ENCODE assay signal across 7 cellular contexts in genomic region chr17:21770466-21771448, GRCh38.
DNase-seq lines count a peak whose midpoint lies in the region; ATAC-seq, FAIRE-seq and TF ChIP-seq lines count a peak whose summit lies in the region.
"Not testable (repeated sequence)": the region's sequence is repeated elsewhere in the genome, so short reads cannot be mapped to it uniquely, and the experiment has no call there.

No MANE protein-coding gene starts in this region.

- H3K4me1 Mint-ChIP-seq in activated CD8-positive, alpha-beta T cell treated with anti-CD3 and anti-CD28 coated beads for 36 hours (ENCODE audit: low read depth), result not testable (repeated sequence)

- not testable (repeated sequence) for H3K36me3 ChIP-seq in HEK293 (ENCODE audit: control insufficient read depth in 2 of 2, insufficient read depth in 1 of 2, low read length in 2 of 2); esophagus muscularis mucosa; pancreas

- H3K27ac Mint-ChIP-seq in activated CD8-positive, alpha-beta T cell treated with anti-CD3 and anti-CD28 coated beads for 36 hours, result not testable (repeated sequence)

- not testable (repeated sequence) for DNase-seq in activated CD8-positive, alpha-beta T cell treated with anti-CD3 and anti-CD28 coated beads for 36 hours; left lobe of liver (ENCODE audit: low spot score)
- peak; percentile 10 for DNase-seq in esophagus muscularis mucosa (ENCODE audit: extremely low spot score)
- peak in 1 of 6 donors; percentile 17 for DNase-seq in pancreas

- not testable (repeated sequence) for H3K27me3 Mint-ChIP-seq in activated CD8-positive, alpha-beta T cell treated with anti-CD3 and anti-CD28 coated beads for 36 hours

- TF ChIP-seq EP300 in esophagus muscularis mucosa (IDR thresholded peaks at IDR 0.05), result not testable (repeated sequence)

- not testable (repeated sequence) for H3K36me3 Mint-ChIP-seq in activated CD8-positive, alpha-beta T cell treated with anti-CD3 and anti-CD28 coated beads for 36 hours (ENCODE audit: low read depth)

- intact Hi-C loops in activated CD8-positive, alpha-beta T cell treated with anti-CD3 and anti-CD28 coated beads for 36 hours (cut with micrococcal nuclease); esophagus muscularis mucosa (cut with DNase I); pancreas (cut with DNase I): not testable (repeated sequence)

- not testable (repeated sequence) for FAIRE-seq in pancreas (lab: Jason Lieb, UNC)

- not testable (repeated sequence) for H3K4me3 ChIP-seq in HEK293 (ENCODE audit: low read depth, low read length); pancreas
- peak overlapping the region in 2 of 4 donors; percentile 18 to 25 for H3K4me3 ChIP-seq in esophagus muscularis mucosa

- H3K4me3 Mint-ChIP-seq in activated CD8-positive, alpha-beta T cell treated with anti-CD3 and anti-CD28 coated beads for 36 hours, result not testable (repeated sequence)

- CTCF ChIA-PET in HEK293 (lab: Yijun Ruan, JAX); activated CD8-positive, alpha-beta T cell treated with anti-CD3 and anti-CD28 coated beads for 36 hours (lab: Charles Lee): not testable (repeated sequence)

- ATAC-seq in GM18868 (IDR thresholded peaks at IDR 0.05; ENCODE audit: unreplicated experiment) (peak; percentile 70), HG03520 (IDR thresholded peaks at IDR 0.05; ENCODE audit: unreplicated experiment) (peak; percentile 44), left lobe of liver (peak; percentile 94), pancreas (peak; percentile 89 to 98 (median 94))
- peak; percentile 97 for ATAC-seq in activated CD8-positive, alpha-beta T cell treated with anti-CD3 and anti-CD28 coated beads for 36 hours

- WGBS in esophagus muscularis mucosa, result 40% methylated on average over 1 of the region's 70 CpGs
- WGBS in pancreas, 2 donors, result 16 to 28% methylated on average over 33 to 37 of the region's 70 CpGs

- TF ChIP-seq POLR2A in esophagus muscularis mucosa (IDR thresholded peaks at IDR 0.05; ENCODE audit: low read depth), result not testable (repeated sequence)

- H3K27ac ChIP-seq in HEK293 (ENCODE audit: extremely low read depth, low read depth, low read length); esophagus muscularis mucosa (replicated peaks in 1 of 4); pancreas: not testable (repeated sequence)

- not testable (repeated sequence) for H3K4me1 ChIP-seq in HEK293 (ENCODE audit: control insufficient read depth, insufficient read depth, low read length); esophagus muscularis mucosa; pancreas

- not testable (repeated sequence) for H3K9me3 ChIP-seq in HEK293 (ENCODE audit: control insufficient read depth, insufficient read depth, low read depth, low read length); esophagus muscularis mucosa; pancreas

- POLR2A ChIA-PET in HEK293 (lab: Yijun Ruan, JAX); activated CD8-positive, alpha-beta T cell treated with anti-CD3 and anti-CD28 coated beads for 36 hours (lab: Charles Lee): not testable (repeated sequence)

- not testable (repeated sequence) for H3K9me3 Mint-ChIP-seq in activated CD8-positive, alpha-beta T cell treated with anti-CD3 and anti-CD28 coated beads for 36 hours

- H3K27me3 ChIP-seq in esophagus muscularis mucosa, pancreas: not testable (repeated sequence)

- not testable (repeated sequence) for TF ChIP-seq CTCF in HEK293 (tag by site-specific recombination; IDR thresholded peaks at IDR 0.05); activated CD8-positive, alpha-beta T cell treated with anti-CD3 and anti-CD28 coated beads for 36 hours (IDR thresholded peaks at IDR 0.05); esophagus muscularis mucosa (IDR thresholded peaks at IDR 0.05); pancreas (IDR thresholded peaks at IDR 0.05)

TF ChIP-seq in HEK293, 187 proteins besides CTCF, POLR2A, EP300 and RAD21:
- TF ChIP-seq, protein P1, sequence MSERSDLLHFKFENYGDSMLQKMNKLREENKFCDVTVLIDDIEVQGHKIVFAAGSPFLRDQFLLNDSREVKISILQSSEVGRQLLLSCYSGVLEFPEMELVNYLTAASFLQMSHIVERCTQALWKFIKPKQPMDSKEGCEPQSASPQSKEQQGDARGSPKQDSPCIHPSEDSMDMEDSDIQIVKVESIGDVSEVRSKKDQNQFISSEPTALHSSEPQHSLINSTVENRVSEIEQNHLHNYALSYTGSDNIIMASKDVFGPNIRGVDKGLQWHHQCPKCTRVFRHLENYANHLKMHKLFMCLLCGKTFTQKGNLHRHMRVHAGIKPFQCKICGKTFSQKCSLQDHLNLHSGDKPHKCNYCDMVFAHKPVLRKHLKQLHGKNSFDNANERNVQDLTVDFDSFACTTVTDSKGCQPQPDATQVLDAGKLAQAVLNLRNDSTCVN (tag by site-specific recombination; optimal IDR thresholded peaks at IDR 0.05), result peak; percentile 12
TF ChIP-seq in HEK293: peak in this region for 1; not testable (repeated sequence) for 186.

Comparison
In these comparisons a context has a peak if more than half of its experiments do, and no peak if none do; other contexts are left out.
1. ATAC-seq: peak in every context shown above with its lines; median percentile 97 in activated CD8-positive, alpha-beta T cell treated with anti-CD3 and anti-CD28 coated beads for 36 hours; 94 in left lobe of liver; 94 in pancreas; 70 in GM18868; 44 in HG03520.